24 cellular contexts compared by ENCODE assay signal in genomic region chr5:88804444-88804843, GRCh38.
A peak's percentile ranks its signal among the peaks of the same experiment; 100 is the strongest.
DNase-seq lines count a peak whose midpoint lies in the region; ATAC-seq and TF ChIP-seq lines count a peak whose summit lies in the region.
"Had no signal": no experiment of that assay in that cellular context is flagged by ENCODE, and none has a peak within 500 bp of the region (broad histone marks: within the 10 kb centered on the region; RNA-seq: fewer than 3 reads in every experiment).

No MANE protein-coding gene starts in this region.

- no peak for TF ChIP-seq CTCF in vagina (IDR thresholded peaks at IDR 0.05)

- H3K4me3 ChIP-seq in vagina, result no peak overlapping the region
- H3K4me3 ChIP-seq: K562, Peyer's patch had no signal

- peaks cover 41% of the 10 kb centered on the region for H3K36me3 Mint-ChIP-seq in dendritic cell treated with granulocyte-macrophage colony-stimulating factor and Interleukin-4, amounts not matched to agents 40 ng/mL and 50 ng/mL, for 4 days (ENCODE audit: low read depth)

- H3K27ac Mint-ChIP-seq in dendritic cell treated with granulocyte-macrophage colony-stimulating factor and Interleukin-4, amounts not matched to agents 40 ng/mL and 50 ng/mL, for 4 days, result peak overlapping the region; percentile 15

- no peaks in the 10 kb centered on the region for H3K27me3 Mint-ChIP-seq in dendritic cell treated with granulocyte-macrophage colony-stimulating factor and Interleukin-4, amounts not matched to agents 40 ng/mL and 50 ng/mL, for 4 days

- no peak overlapping the region for H3K27ac ChIP-seq in vagina
- H3K27ac ChIP-seq: Peyer's patch had no signal

- intact Hi-C loops in Right ventricle myocardium inferior (cut with DNase I), result no loop called here
- intact Hi-C loops in Right ventricle myocardium superior (cut with DNase I), result no loop called here
- intact Hi-C loops in dendritic cell treated with granulocyte-macrophage colony-stimulating factor and Interleukin-4, amounts not matched to agents 40 ng/mL and 50 ng/mL, for 4 days (cut with micrococcal nuclease), result no loop called here
- intact Hi-C loops in posterior cingulate gyrus (cut with DNase I), result no loop called here
- intact Hi-C loops in vagina (cut with DNase I), result no loop called here

- peaks cover 12% of the 10 kb centered on the region for H3K4me1 Mint-ChIP-seq in dendritic cell treated with granulocyte-macrophage colony-stimulating factor and Interleukin-4, amounts not matched to agents 40 ng/mL and 50 ng/mL, for 4 days (ENCODE audit: low read depth)

- TF ChIP-seq POLR2A in vagina (IDR thresholded peaks at IDR 0.05), result no peak

- H3K9me3 ChIP-seq in vagina, result no peaks in the 10 kb centered on the region
- H3K9me3 ChIP-seq: Peyer's patch, SK-N-SH had no signal

- H3K9me3 Mint-ChIP-seq in dendritic cell treated with granulocyte-macrophage colony-stimulating factor and Interleukin-4, amounts not matched to agents 40 ng/mL and 50 ng/mL, for 4 days, result no peaks in the 10 kb centered on the region

- no peaks in the 10 kb centered on the region for H3K4me1 ChIP-seq in vagina
- H3K4me1 ChIP-seq: Peyer's patch had no signal

- H3K36me3 ChIP-seq in vagina, result no peaks in the 10 kb centered on the region
- H3K36me3 ChIP-seq: Peyer's patch had no signal

- ATAC-seq in Right ventricle myocardium inferior (peak; percentile 34), Right ventricle myocardium superior (ENCODE audit: poor library complexity) (no peak), GM19463 (IDR thresholded peaks at IDR 0.05; ENCODE audit: unreplicated experiment) (no peak)
- ATAC-seq: K562 had no signal

- H3K4me3 Mint-ChIP-seq in dendritic cell treated with granulocyte-macrophage colony-stimulating factor and Interleukin-4, amounts not matched to agents 40 ng/mL and 50 ng/mL, for 4 days, result no peak overlapping the region

- DNase-seq in Right ventricle myocardium inferior (ENCODE audit: missing footprints), result no peak
- no peak for DNase-seq in Right ventricle myocardium superior
- peak in 6 of 10 donors; percentile 23 to 86 (median 52) for DNase-seq in posterior cingulate gyrus
- DNase-seq in NCI-H1694 (lab: John Stamatoyannopoulos, UW), result no peak
- no peak for DNase-seq in kidney tubule cell (ENCODE audit: low spot score)
- DNase-seq in vagina (ENCODE audit: extremely low spot score in 2 of 2), result no peak
- DNase-seq: 8988T, ACHN, Calu3, DMS79 treated with DMSO at 0.1 percent for 48 hours, GF-D8, GOT3, HCEC 1CT, MV-4-11, NCI-H1105, NCI-H1436 treated with DMSO at 0.1 percent for 48 hours, NCI-H1930, NCI-H2107, NCI-H69, Peyer's patch, SK-N-SH had no signal

- no peaks in the 10 kb centered on the region for H3K27me3 ChIP-seq in vagina
- H3K27me3 ChIP-seq: Peyer's patch had no signal

Comparison
In these comparisons a context has a peak if more than half of its experiments do, and no peak if none do; other contexts are left out.
1. DNase-seq: peak in posterior cingulate gyrus (6 of 10); none in Right ventricle myocardium inferior (single experiment), Right ventricle myocardium superior (single experiment), NCI-H1694 (single experiment), kidney tubule cell (single experiment) and vagina (0 of 2).